8 cellular contexts compared by ENCODE assay signal in genomic region chr2:19868224-19868623, GRCh38. TPM values are rescaled to one million over a fixed set of nuclear protein-coding genes. Genes with fewer than 3 reads are reported as not detected.
DNase-seq lines count a peak whose midpoint lies in the region; ATAC-seq, FAIRE-seq and TF ChIP-seq lines count a peak whose summit lies in the region.

No MANE protein-coding gene starts in this region.

- H3K4me1 Mint-ChIP-seq in activated CD8-positive, alpha-beta T cell treated with anti-CD3 and anti-CD28 coated beads, Interleukin-2, amount 10 ng/mL, durations not matched to agents 7 days and 5 days (ENCODE audit: low read depth) = peaks cover 25% of the 10 kb centered on the region

- peaks cover 5% of the 10 kb centered on the region for H3K36me3 Mint-ChIP-seq in activated CD8-positive, alpha-beta T cell treated with anti-CD3 and anti-CD28 coated beads, Interleukin-2, amount 10 ng/mL, durations not matched to agents 7 days and 5 days (ENCODE audit: low read depth)

- intact Hi-C loops in heart right ventricle (cut with DNase I) = loop anchor here in 7 of 10 donors (10.0 kb wide), 10 partner anchors 93 to 1483 kb away; partner anchors contain the start of gene OSR1 (in 1 of the 7)
- intact Hi-C loops in left cardiac atrium (cut with DNase I) = loop anchor here (10.0 kb wide), 3 partner anchors 503 to 1483 kb away; no protein-coding TSS in a partner anchor
- intact Hi-C loops in kidney (cut with DNase I) = loop anchor here (10.0 kb wide), 1 partner anchor 503 kb away; no protein-coding TSS in a partner anchor

- no peaks in the 10 kb centered on the region for H3K27me3 Mint-ChIP-seq in activated CD8-positive, alpha-beta T cell treated with anti-CD3 and anti-CD28 coated beads, Interleukin-2, amount 10 ng/mL, durations not matched to agents 7 days and 5 days (ENCODE audit: low read depth)

- H3K27ac ChIP-seq in heart right ventricle = peak overlapping the region in 1 of 10 donors; percentile 59
- no peak overlapping the region for H3K27ac ChIP-seq in kidney (ENCODE audit: low read depth in 2 of 2, low read length in 2 of 2)
- H3K27ac ChIP-seq in urinary bladder (ENCODE audit: low read depth) = no peak overlapping the region

- ATAC-seq in heart right ventricle (no peak), left cardiac atrium (no peak), GM18858 (IDR thresholded peaks at IDR 0.05; ENCODE audit: unreplicated experiment) (no peak), HG02678 (IDR thresholded peaks at IDR 0.05; ENCODE audit: unreplicated experiment) (no peak)
- no peak for ATAC-seq in activated CD8-positive, alpha-beta T cell treated with anti-CD3 and anti-CD28 coated beads, Interleukin-2, amount 10 ng/mL, durations not matched to agents 7 days and 5 days

- H3K4me3 Mint-ChIP-seq in activated CD8-positive, alpha-beta T cell treated with anti-CD3 and anti-CD28 coated beads, Interleukin-2, amount 10 ng/mL, durations not matched to agents 7 days and 5 days = peak overlapping the region; percentile 91

- POLR2A ChIA-PET in activated CD8-positive, alpha-beta T cell treated with anti-CD3 and anti-CD28 coated beads, Interleukin-2, amount 10 ng/mL, durations not matched to agents 7 days and 5 days (lab: Charles Lee) = interaction anchor here (1.4 to 2.6 kb wide), 2 partner anchors 17 to 32 kb away, joined by 3 to 29 read pairs; partner anchors contain the start of gene TTC32

- no peaks in the 10 kb centered on the region for H3K9me3 ChIP-seq in heart right ventricle
- H3K9me3 ChIP-seq in kidney (ENCODE audit: control insufficient read depth in 1 of 2, low read length in 2 of 2) = no peaks in the 10 kb centered on the region

- no peak for FAIRE-seq in kidney (lab: Jason Lieb, UNC)

- H3K4me3 ChIP-seq in heart right ventricle = peak overlapping the region in 9 of 10 donors; percentile 35 to 60 (median 53)
- peak overlapping the region; percentile 4 to 46 for H3K4me3 ChIP-seq in kidney (ENCODE audit: low read length in 2 of 2)
- peak overlapping the region; percentile 54 for H3K4me3 ChIP-seq in urinary bladder (ENCODE audit: low read depth, low read length)

- H3K9me3 Mint-ChIP-seq in activated CD8-positive, alpha-beta T cell treated with anti-CD3 and anti-CD28 coated beads, Interleukin-2, amount 10 ng/mL, durations not matched to agents 7 days and 5 days (ENCODE audit: insufficient read depth) = no peaks in the 10 kb centered on the region

- CTCF ChIA-PET in activated CD8-positive, alpha-beta T cell treated with anti-CD3 and anti-CD28 coated beads, Interleukin-2, amount 10 ng/mL, durations not matched to agents 7 days and 5 days (lab: Charles Lee) = no interaction called here

- DNase-seq in heart right ventricle (no peak), left cardiac atrium (no peak), kidney (no peak), NCI-H748 treated with DMSO at 0.1 percent for 48 hours (lab: John Stamatoyannopoulos, UW) (no peak)
- no peak for DNase-seq in activated CD8-positive, alpha-beta T cell treated with anti-CD3 and anti-CD28 coated beads, Interleukin-2, amount 10 ng/mL, durations not matched to agents 7 days and 5 days

- H3K36me3 ChIP-seq in heart right ventricle (no peaks in the 10 kb centered on the region), kidney (ENCODE audit: control insufficient read depth in 1 of 2, insufficient read depth in 2 of 2, low read length in 2 of 2) (no peaks in the 10 kb centered on the region), urinary bladder (ENCODE audit: insufficient read depth) (no peaks in the 10 kb centered on the region)

- TF ChIP-seq CTCF in heart right ventricle (IDR thresholded peaks at IDR 0.05) = no peak
- no peak for TF ChIP-seq CTCF in kidney (IDR thresholded peaks at IDR 0.05; ENCODE audit: borderline replicate concordance, extremely low read depth, insufficient read depth)

- H3K27ac Mint-ChIP-seq in activated CD8-positive, alpha-beta T cell treated with anti-CD3 and anti-CD28 coated beads, Interleukin-2, amount 10 ng/mL, durations not matched to agents 7 days and 5 days = peak overlapping the region; percentile 62

- H3K27me3 ChIP-seq in heart right ventricle = peaks cover 0 to 7% (median 0%) of the 10 kb centered on the region in 7 donors

- WGBS in heart right ventricle, 2 donors = 77 to 83% methylated on average over 7 of the region's 7 CpGs
- 78% methylated on average over 7 of the region's 7 CpGs for WGBS in urinary bladder

- peak overlapping the region in 1 of 2 donors; percentile 19 for H3K9ac ChIP-seq in kidney (ENCODE audit: low read length in 2 of 2)

- H3K4me1 ChIP-seq in heart right ventricle = peaks cover 0 to 22% (median 12%) of the 10 kb centered on the region in 9 donors
- peaks cover 0 to 4% of the 10 kb centered on the region in 2 donors for H3K4me1 ChIP-seq in kidney (ENCODE audit: control insufficient read depth in 1 of 2, insufficient read depth in 1 of 2, low read depth in 1 of 2, low read length in 2 of 2)
- peaks cover 1% of the 10 kb centered on the region for H3K4me1 ChIP-seq in urinary bladder (ENCODE audit: insufficient read depth)

RNA-seq across cellular contexts. Expression of gene TTC32, which starts 33.6 kb away (rescaled TPM):
- total RNA-seq in heart right ventricle (1 to 10 TPM; 3.4 to 9.0 (median 6.0) TPM), left cardiac atrium (1 to 10 TPM; 3.6 to 6.5 TPM), kidney (17.7 TPM), urinary bladder (19.0 TPM)
- polyA plus RNA-seq in heart right ventricle (10 to 100 TPM in 1 of 2 donors, 1 to 10 TPM in 1; 6.8 to 27.7 TPM), kidney (ENCODE audit: insufficient read depth, low read depth, low replicate concordance) (8.6 TPM), urinary bladder (20.9 TPM)
- total RNA-seq in activated CD8-positive, alpha-beta T cell treated with anti-CD3 and anti-CD28 coated beads, Interleukin-2, amount 10 ng/mL, durations not matched to agents 7 days and 5 days = 10 to 100 TPM; 19.3 to 21.9 TPM
